Comparison of ENCODE assay signal across 14 cellular contexts in the genomic region with DNA sequence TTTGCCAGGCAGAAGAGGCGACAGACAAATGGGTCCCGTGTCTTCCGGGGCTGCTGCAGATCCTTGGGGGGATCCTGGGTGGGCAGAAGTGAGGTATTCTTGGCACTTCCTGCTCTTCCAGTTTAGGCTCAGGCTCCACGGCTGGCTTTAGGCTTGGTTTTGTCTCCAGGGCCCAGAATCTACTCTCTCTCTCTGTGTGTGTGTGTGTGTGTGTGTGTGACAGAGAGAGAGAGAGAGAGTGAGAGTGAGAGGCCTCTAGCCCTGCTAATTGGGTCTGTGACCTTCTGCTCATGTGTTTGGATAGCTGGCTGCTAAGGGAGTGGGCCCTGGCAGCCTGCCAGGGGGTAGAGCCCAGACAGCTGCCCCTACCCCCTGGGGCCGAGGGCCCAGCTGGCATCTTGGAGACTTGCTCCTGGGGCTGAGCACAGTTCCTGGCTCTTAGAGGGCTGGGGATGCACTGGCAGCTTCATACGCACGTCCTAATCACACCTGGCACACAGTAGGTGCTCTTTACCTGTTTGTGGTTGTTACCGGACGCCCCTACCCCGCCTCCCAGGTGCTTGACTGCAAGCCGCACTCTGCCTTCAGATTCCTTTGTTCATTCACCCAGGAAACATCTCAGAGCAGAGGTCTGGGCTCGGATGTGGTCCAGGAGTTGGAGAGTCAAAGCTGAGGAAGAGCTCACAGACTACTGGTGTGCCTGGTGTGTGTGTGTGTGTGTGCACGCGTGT. TPM values are rescaled to one million over a fixed set of nuclear protein-coding genes. Genes with fewer than 3 reads are reported as not detected.
DNase-seq lines count a peak whose midpoint lies in the region; ATAC-seq and TF ChIP-seq lines count a peak whose summit lies in the region.
"Had no signal": no experiment of that assay in that cellular context is flagged by ENCODE, and none has a peak within 500 bp of the region (broad histone marks: within the 10 kb centered on the region; RNA-seq: fewer than 3 reads in every experiment).

No MANE protein-coding gene starts in this region.

- no peak overlapping the region for H4K91ac ChIP-seq in neuronal stem cell (ENCODE audit: low read depth, low read length, poor library complexity)

- H3K79me1 ChIP-seq in neuronal stem cell (ENCODE audit: low read depth, low read length) = no peaks in the 10 kb centered on the region

- H3K18ac ChIP-seq in neuronal stem cell (ENCODE audit: low read length) = peak overlapping the region; percentile 76

- no peak overlapping the region for H2BK120ac ChIP-seq in neuronal stem cell (ENCODE audit: low read depth, low read length)

- no peak overlapping the region for H3K4me3 ChIP-seq in H7 (ENCODE audit: insufficient read depth, low read depth, low read length)
- no peak overlapping the region for H3K4me3 ChIP-seq in neuronal stem cell (ENCODE audit: low read length in 2 of 2)
- H3K4me3 ChIP-seq in upper lobe of right lung = no peak overlapping the region

- peak; percentile 57 for DNase-seq in H7
- peak; percentile 39 for DNase-seq in NCI-H2029 treated with DMSO at 0.1 percent for 48 hours (lab: John Stamatoyannopoulos, UW)
- DNase-seq in SHP77 treated with DMSO at 0.1 percent for 48 hours (lab: John Stamatoyannopoulos, UW) = peak; percentile 85
- no peak for DNase-seq in neuronal stem cell (ENCODE audit: low spot score)
- DNase-seq in upper lobe of right lung = no peak
- DNase-seq in HCEC 1CT = no peak
- no peak for DNase-seq in caudate nucleus (lab: John Stamatoyannopoulos, UW)
- no peak for DNase-seq in NCI-H2107 (lab: John Stamatoyannopoulos, UW)
- DNase-seq: activated CD4-positive, alpha-beta T cell treated with anti-CD3 and anti-CD28 coated beads for 1 hour; activated T-cell treated with anti-CD3 and anti-CD28 coated beads, Interleukin-2, amount 50 U/mL, for 1 hour; T-cell had no signal

- peak overlapping the region; percentile 65 for H2AFZ ChIP-seq in neuronal stem cell (ENCODE audit: low read length)

- H3K4ac ChIP-seq in neuronal stem cell (ENCODE audit: low read length) = no peak overlapping the region

- TF ChIP-seq CTCF in upper lobe of right lung (IDR thresholded peaks at IDR 0.05) = no peak

- H3K9me3 ChIP-seq in neuronal stem cell (replicated peaks in 1 of 2; ENCODE audit: control insufficient read depth in 2 of 2, insufficient read depth in 1 of 2, low read depth in 1 of 2, low read length in 2 of 2) (peaks cover 2 to 6% of the 10 kb centered on the region in 2 donors), upper lobe of right lung (no peaks in the 10 kb centered on the region)

- H2BK15ac ChIP-seq in neuronal stem cell (ENCODE audit: low read length) = peak overlapping the region; percentile 55

- H2BK12ac ChIP-seq in neuronal stem cell (ENCODE audit: low read length) = no peak overlapping the region

- no peak for ATAC-seq in upper lobe of right lung

- H3K27ac ChIP-seq in neuronal stem cell (replicated peaks; ENCODE audit: low read length) (no peak overlapping the region), upper lobe of right lung (no peak overlapping the region), caudate nucleus (ENCODE audit: low read depth, low read length) (no peak overlapping the region)

- H3K4me1 ChIP-seq in neuronal stem cell (ENCODE audit: control insufficient read depth in 2 of 2, insufficient read depth in 1 of 2, low read depth in 1 of 2, low read length in 2 of 2) (peaks cover 9 to 10% of the 10 kb centered on the region in 2 donors), upper lobe of right lung (no peaks in the 10 kb centered on the region)

- no peak overlapping the region for H3K4me2 ChIP-seq in neuronal stem cell (ENCODE audit: insufficient read depth, low read length, poor library complexity, severe bottlenecking)

- H3K27me3 ChIP-seq in H7 (ENCODE audit: control insufficient read depth, insufficient read depth, low read length) (no peaks in the 10 kb centered on the region), neuronal stem cell (ENCODE audit: control insufficient read depth in 3 of 3, insufficient read depth in 3 of 3, low read depth in 1 of 3, low read length in 3 of 3) (no peaks in the 10 kb centered on the region), upper lobe of right lung (no peaks in the 10 kb centered on the region)

- no peak overlapping the region for H3K9ac ChIP-seq in neuronal stem cell (ENCODE audit: low read depth, low read length, poor library complexity)

- no peak overlapping the region for H2BK5ac ChIP-seq in neuronal stem cell (ENCODE audit: low read length)

- WGBS in neuronal stem cell (ENCODE audit: extremely low coverage in 2 of 2, insufficient read length in 2 of 2, insufficient replicate concordance in 1 of 2), 2 donors = no CpG with 5 or more reads among the region's 14 CpGs

- H3K14ac ChIP-seq in neuronal stem cell (ENCODE audit: low read length) = peak overlapping the region; percentile 42

- intact Hi-C loops in upper lobe of right lung (cut with DNase I) = no loop called here

- H4K8ac ChIP-seq in neuronal stem cell (ENCODE audit: low read depth, low read length) = no peak overlapping the region

- H3K36me3 ChIP-seq in H7 (replicated peaks; ENCODE audit: control insufficient read depth, insufficient read depth, low read length) (no peaks in the 10 kb centered on the region; the same call in 1 of the 2 replicates), neuronal stem cell (replicated peaks in 1 of 2; ENCODE audit: control insufficient read depth in 2 of 2, insufficient read depth in 2 of 2, low read length in 2 of 2) (no peaks in the 10 kb centered on the region), upper lobe of right lung (no peaks in the 10 kb centered on the region)

- no peak overlapping the region for H2AK5ac ChIP-seq in neuronal stem cell (ENCODE audit: low read depth, low read length)

- H3K23ac ChIP-seq in neuronal stem cell (ENCODE audit: low read depth, low read length, poor library complexity) = no peak overlapping the region

RNA-seq across cellular contexts. Expression of a gene that starts 39.4 kb away (rescaled TPM):
- total RNA-seq in H7 (2014; rRNA removed; shearing (Covaris generic)) = 1.6 and 1.7 TPM in 2 replicates
- 41.7 TPM for polyA plus RNA-seq in neuronal stem cell (2013, experiment 1 of 2)
- 41.7 TPM for polyA plus RNA-seq in neuronal stem cell (2013, experiment 2 of 2)
- 0.93 TPM for total RNA-seq in upper lobe of right lung
- total RNA-seq: CD4-positive, alpha-beta memory T cell; fibroblast of villous mesenchyme had no signal
- polyA plus RNA-seq: CD4-positive, alpha-beta memory T cell; keratinocyte had no signal

Comparison
In these comparisons a context has a peak if more than half of its experiments do, and no peak if none do; other contexts are left out.
1. DNase-seq: peak in H7 (single experiment), NCI-H2029 treated with DMSO at 0.1 percent for 48 hours (single experiment) and SHP77 treated with DMSO at 0.1 percent for 48 hours (single experiment); none in neuronal stem cell (single experiment), upper lobe of right lung (single experiment), HCEC 1CT (single experiment), caudate nucleus (0 of 61) and NCI-H2107 (single experiment).